In the genomic region with DNA sequence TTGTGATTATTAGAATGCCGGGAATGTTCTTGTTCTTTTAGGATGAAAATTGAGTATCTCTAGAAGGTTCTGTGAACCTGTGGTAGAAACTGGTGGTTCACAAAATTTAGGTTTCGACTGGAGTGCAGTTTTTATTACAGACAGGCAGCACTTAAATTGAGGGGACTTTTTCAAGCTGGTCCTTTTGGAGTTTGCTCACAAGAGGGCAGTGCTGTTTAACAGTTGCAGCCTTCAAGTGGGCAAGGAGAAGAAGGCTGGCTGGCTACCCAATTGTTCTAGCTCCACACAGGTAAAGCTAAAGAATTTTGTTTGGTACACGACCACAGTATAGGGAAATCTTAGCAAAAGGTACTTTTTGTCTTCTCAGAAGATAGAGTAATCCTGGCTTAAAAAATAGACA, we compare ENCODE assay signal across 8 cellular contexts.
DNase-seq lines count a peak whose midpoint lies in the region; ATAC-seq lines count a peak whose summit lies in the region.

No MANE protein-coding gene starts in this region.

- peak overlapping the region; percentile 2; the same call in 1 of the 2 replicates for H3K9ac ChIP-seq in GM23248

- H3K27ac ChIP-seq in GM23248 (no peak overlapping the region), substantia nigra (ENCODE audit: low read depth, low read length, poor library complexity, severe bottlenecking) (no peak overlapping the region)

- H3K36me3 ChIP-seq in GM23248 (ENCODE audit: low read depth): no peaks in the 10 kb centered on the region

- H3K4me2 ChIP-seq in GM23248 (ENCODE audit: unreplicated experiment): no peak overlapping the region

- in situ Hi-C loops in GM23248 (cut with MboI): no loop called here

- peak overlapping the region; percentile 79 for H2AFZ ChIP-seq in GM23248

- 13 to 15% methylated on average over 3 of the region's 3 CpGs for WGBS in GM23248 (ENCODE audit: low coverage in 1 of 2, low lambda C conversion rate in 2 of 2, missing lambda C conversion rate in 2 of 2), 2 experiments

- peak; percentile 64 for ATAC-seq in activated CD8-positive, alpha-beta memory T cell treated with anti-CD3 and anti-CD28 coated beads, Interleukin-2, amount 10 ng/mL, durations not matched to agents 7 days and 5 days

- H3K27me3 Mint-ChIP-seq in activated CD8-positive, alpha-beta memory T cell treated with anti-CD3 and anti-CD28 coated beads, Interleukin-2, amount 10 ng/mL, durations not matched to agents 7 days and 5 days: peaks cover 21% of the 10 kb centered on the region

- peaks cover under 1% of the 10 kb centered on the region for H3K36me3 Mint-ChIP-seq in activated CD8-positive, alpha-beta memory T cell treated with anti-CD3 and anti-CD28 coated beads, Interleukin-2, amount 10 ng/mL, durations not matched to agents 7 days and 5 days

- H3K4me1 ChIP-seq in GM23248 (ENCODE audit: insufficient read depth): no peaks in the 10 kb centered on the region

- no peaks in the 10 kb centered on the region for H3K4me1 Mint-ChIP-seq in activated CD8-positive, alpha-beta memory T cell treated with anti-CD3 and anti-CD28 coated beads, Interleukin-2, amount 10 ng/mL, durations not matched to agents 7 days and 5 days

- no peaks in the 10 kb centered on the region for H3F3A ChIP-seq in GM23248 (ENCODE audit: insufficient read depth)

- H3K4me3 Mint-ChIP-seq in activated CD8-positive, alpha-beta memory T cell treated with anti-CD3 and anti-CD28 coated beads, Interleukin-2, amount 10 ng/mL, durations not matched to agents 7 days and 5 days: no peak overlapping the region

- H4K20me1 ChIP-seq in GM23248 (ENCODE audit: insufficient read depth): no peaks in the 10 kb centered on the region

- DNase-seq in activated CD8-positive, alpha-beta memory T cell treated with anti-CD3 and anti-CD28 coated beads, Interleukin-2, amount 10 ng/mL, durations not matched to agents 7 days and 5 days: peak; percentile 55
- no peak for DNase-seq in activated CD8-positive, alpha-beta memory T cell treated with anti-CD3 and anti-CD28 coated beads, Interleukin-2, amount 50 U/mL, for 48 hours
- DNase-seq in GM23248 (peak; percentile 78), M059J (ENCODE audit: low read depth) (peak; percentile 75), SHP77 (lab: John Stamatoyannopoulos, UW) (peak; percentile 76 to 83), cerebellar cortex (ENCODE audit: low spot score) (peak; percentile 73), left kidney (ENCODE audit: low read depth, low spot score) (peak; percentile 77), substantia nigra (lab: John Stamatoyannopoulos, UW) (peak in 26 of 49 donors; percentile 1 to 32 (median 17))

- H3K27me3 ChIP-seq in GM23248 (replicated peaks; ENCODE audit: insufficient read depth): no peaks in the 10 kb centered on the region

- H3K79me2 ChIP-seq in GM23248 (ENCODE audit: insufficient read depth): no peaks in the 10 kb centered on the region

- CTCF ChIA-PET in activated CD8-positive, alpha-beta memory T cell treated with anti-CD3 and anti-CD28 coated beads, Interleukin-2, amount 10 ng/mL, durations not matched to agents 7 days and 5 days (lab: Charles Lee): interaction anchor here (0.6 to 0.7 kb wide), 2 partner anchors 15 to 282 kb away, joined by 3 read pairs; no protein-coding TSS in a partner anchor

- no peaks in the 10 kb centered on the region for H3K9me3 Mint-ChIP-seq in activated CD8-positive, alpha-beta memory T cell treated with anti-CD3 and anti-CD28 coated beads, Interleukin-2, amount 10 ng/mL, durations not matched to agents 7 days and 5 days (ENCODE audit: low read depth)

- no peak overlapping the region for H3K4me3 ChIP-seq in GM23248

- H3K27ac Mint-ChIP-seq in activated CD8-positive, alpha-beta memory T cell treated with anti-CD3 and anti-CD28 coated beads, Interleukin-2, amount 10 ng/mL, durations not matched to agents 7 days and 5 days: no peak overlapping the region

- no peaks in the 10 kb centered on the region for H3K9me3 ChIP-seq in GM23248 (ENCODE audit: low read depth)

- no peaks in the 10 kb centered on the region for H3K9me2 ChIP-seq in GM23248 (ENCODE audit: insufficient read depth)
